ENCODE assay signal across 28 cellular contexts in the genomic region with DNA sequence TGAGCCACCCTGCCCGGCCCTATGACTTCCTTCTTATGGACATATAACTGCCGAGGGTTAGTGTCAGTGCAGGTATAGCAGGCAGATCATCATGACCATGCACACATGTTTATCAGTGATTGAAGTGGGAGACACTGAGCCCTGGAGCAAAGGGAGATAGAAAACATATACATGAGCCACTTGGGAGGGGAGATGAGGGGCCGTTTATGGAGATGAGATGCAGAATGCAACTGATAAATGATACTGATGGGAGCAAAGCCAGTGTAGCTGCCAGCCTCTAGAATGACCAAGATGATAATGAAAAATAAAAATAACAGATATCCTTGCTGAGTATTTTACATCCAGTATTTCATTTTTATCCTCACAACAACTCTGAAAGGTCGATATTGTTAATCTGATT.
"Had no signal": no experiment of that assay in that cellular context is flagged by ENCODE, and none has a peak within 500 bp of the region (broad histone marks: within the 10 kb centered on the region; RNA-seq: fewer than 3 reads in every experiment).

No MANE protein-coding gene starts in this region.

- H3K9me3 Mint-ChIP-seq: natural killer cell treated with Interleukin-12 subunit alpha and Interleukin-12 subunit beta and Interleukin-15 and Interleukin-18, amount 100 ng/mL, for 72 hours; nephron progenitor cell; neural crest cell; stimulated activated naive B cell treated with anti-CD40 and anti-IgM and Interleukin-4, amounts not matched to agents 10 μg/mL and 1 μg/mL and 100 μg/mL, for 72 hours; stimulated activated naive CD8-positive, alpha-beta T cell treated with anti-CD3 and anti-CD28 coated beads, Interleukin-15, Interleukin-2, amounts not matched to agents 100 ng/mL and 50 ng/mL, for 24 hours had no signal

- H3K9me3 ChIP-seq: neutrophil, pancreas, psoas muscle, right lobe of liver, sigmoid colon, stomach, thoracic aorta, thyroid gland, tibial nerve, upper lobe of left lung, vagina had no signal

- H3K27ac Mint-ChIP-seq: natural killer cell treated with Interleukin-12 subunit alpha and Interleukin-12 subunit beta and Interleukin-15 and Interleukin-18, amount 100 ng/mL, for 72 hours; progenitor cell of endocrine pancreas; stimulated activated effector memory CD8-positive, alpha-beta T cell treated with anti-CD3 and anti-CD28 coated beads, Interleukin-12 subunit alpha, Interleukin-12 subunit beta, amount 100 ng/mL, for 72 hours; stimulated activated naive B cell treated with anti-CD40 and anti-IgM and Interleukin-4, amounts not matched to agents 10 μg/mL and 1 μg/mL and 100 μg/mL, for 72 hours; stimulated activated naive CD8-positive, alpha-beta T cell treated with anti-CD3 and anti-CD28 coated beads, Interleukin-15, Interleukin-2, amounts not matched to agents 100 ng/mL and 50 ng/mL, for 24 hours had no signal

- H3K4me1 ChIP-seq: pancreas, psoas muscle, right lobe of liver, sigmoid colon, stomach, thyroid gland, tibial nerve, upper lobe of left lung, vagina had no signal

- H3K27ac ChIP-seq: neutrophil, pancreas, psoas muscle, right lobe of liver, sigmoid colon, stomach, thoracic aorta, thyroid gland, tibial nerve, upper lobe of left lung, vagina had no signal

- H3K4me3 Mint-ChIP-seq: natural killer cell treated with Interleukin-12 subunit alpha and Interleukin-12 subunit beta and Interleukin-15 and Interleukin-18, amount 100 ng/mL, for 72 hours; nephron progenitor cell; neural crest cell; stimulated activated effector memory CD8-positive, alpha-beta T cell treated with anti-CD3 and anti-CD28 coated beads, Interleukin-12 subunit alpha, Interleukin-12 subunit beta, amount 100 ng/mL, for 72 hours; stimulated activated naive B cell treated with anti-CD40 and anti-IgM and Interleukin-4, amounts not matched to agents 10 μg/mL and 1 μg/mL and 100 μg/mL, for 72 hours; stimulated activated naive CD8-positive, alpha-beta T cell treated with anti-CD3 and anti-CD28 coated beads, Interleukin-15, Interleukin-2, amounts not matched to agents 100 ng/mL and 50 ng/mL, for 24 hours had no signal

- H3K36me3 ChIP-seq: neutrophil, pancreas, right lobe of liver, sigmoid colon, stomach, thoracic aorta, thyroid gland, tibial nerve, upper lobe of left lung, vagina had no signal

- DNase-seq: nephron progenitor cell; nucleus accumbens; pancreas; posterior cingulate gyrus; psoas muscle; right cardiac atrium; right lobe of liver; sigmoid colon; small intestine; stimulated activated CD4-positive, alpha-beta T cell treated with anti-CD3 and anti-CD28 coated beads, Interleukin-15, amount 100 ng/mL, for 24 hours; stimulated activated CD4-positive, alpha-beta T cell treated with anti-CD3 and anti-CD28 coated beads, Interleukin-2, amount 100 ng/mL, for 24 hours; stimulated activated CD4-positive, alpha-beta T cell treated with anti-CD3 and anti-CD28 coated beads, Interleukin-2, amount 100 ng/mL, for 48 hours; stimulated activated CD4-positive, alpha-beta T cell treated with anti-CD3 and anti-CD28 coated beads, Interleukin-4, amount 100 ng/mL, for 24 hours; stimulated activated naive B cell treated with anti-CD40 and anti-IgM and Interleukin-4, amounts not matched to agents 10 μg/mL and 1 μg/mL and 100 μg/mL, for 72 hours; stimulated activated naive CD4-positive, alpha-beta T cell treated with Interleukin-2 at 50 U/mL for 16 hours; stomach; thyroid gland; trophoblast cell; upper lobe of left lung had no signal

- H3K36me3 Mint-ChIP-seq: natural killer cell treated with Interleukin-12 subunit alpha and Interleukin-12 subunit beta and Interleukin-15 and Interleukin-18, amount 100 ng/mL, for 72 hours; stimulated activated effector memory CD8-positive, alpha-beta T cell treated with anti-CD3 and anti-CD28 coated beads, Interleukin-12 subunit alpha, Interleukin-12 subunit beta, amount 100 ng/mL, for 72 hours; stimulated activated naive B cell treated with anti-CD40 and anti-IgM and Interleukin-4, amounts not matched to agents 10 μg/mL and 1 μg/mL and 100 μg/mL, for 72 hours had no signal

- H3K4me3 ChIP-seq: pancreas, psoas muscle, right lobe of liver, sigmoid colon, stomach, thoracic aorta, thyroid gland, tibial nerve, upper lobe of left lung, vagina had no signal

- H3K27me3 ChIP-seq: neutrophil, pancreas, right lobe of liver, stomach, thyroid gland, tibial nerve, upper lobe of left lung, vagina had no signal

- ATAC-seq: natural killer cell treated with Interleukin-12 subunit alpha and Interleukin-12 subunit beta and Interleukin-15 and Interleukin-18, amount 100 ng/mL, for 72 hours; pancreas; psoas muscle; right cardiac atrium; right lobe of liver; stimulated activated effector memory CD8-positive, alpha-beta T cell treated with anti-CD3 and anti-CD28 coated beads, Interleukin-12 subunit alpha, Interleukin-12 subunit beta, amount 100 ng/mL, for 72 hours; stimulated activated naive B cell treated with anti-CD40 and anti-IgM and Interleukin-4, amounts not matched to agents 10 μg/mL and 1 μg/mL and 100 μg/mL, for 72 hours had no signal

- H3K4me1 Mint-ChIP-seq: stimulated activated effector memory CD8-positive, alpha-beta T cell treated with anti-CD3 and anti-CD28 coated beads, Interleukin-12 subunit alpha, Interleukin-12 subunit beta, amount 100 ng/mL, for 72 hours; stimulated activated naive B cell treated with anti-CD40 and anti-IgM and Interleukin-4, amounts not matched to agents 10 μg/mL and 1 μg/mL and 100 μg/mL, for 72 hours had no signal
